ENCODE assay signal across 8 cellular contexts in genomic region chr10:102713483-102713813, GRCh38. TPM values are rescaled to one million over a fixed set of nuclear protein-coding genes. Genes with fewer than 3 reads are reported as not detected.
DNase-seq lines count a peak whose midpoint lies in the region; ATAC-seq and TF ChIP-seq lines count a peak whose summit lies in the region.

No MANE protein-coding gene starts in this region.

- POLR2A ChIA-PET in activated CD4-positive, alpha-beta T cell treated with anti-CD3 and anti-CD28 coated beads, Interleukin-2, amount 10 ng/mL, durations not matched to agents 7 days and 5 days (lab: Charles Lee): interaction anchor here (0.5 to 0.8 kb wide), 4 partner anchors 22 to 196 kb away, joined by 3 to 4 read pairs (median 4); partner anchors contain the start of gene WBP1L
- POLR2A ChIA-PET in activated CD4-positive, alpha-beta memory T cell treated with anti-CD3 and anti-CD28 coated beads, Interleukin-2, amount 10 ng/mL, durations not matched to agents 7 days and 5 days (lab: Charles Lee): interaction anchor here (1.0 to 8.5 kb wide), 15 partner anchors 12 to 675 kb away, joined by 3 to 130 read pairs (median 6); partner anchors contain the start of genes GBF1, TRIM8 and WBP1L
- POLR2A ChIA-PET in GM10248 (lab: Yijun Ruan, JAX): interaction anchor here (0.5 to 1.4 kb wide), 3 partner anchors 53 to 172 kb away, joined by 3 read pairs; no protein-coding TSS in a partner anchor

- peaks cover 2% of the 10 kb centered on the region for H3K4me1 ChIP-seq in rectal smooth muscle tissue (ENCODE audit: control insufficient read depth, insufficient read depth, low read length)

- H3K4me1 Mint-ChIP-seq in activated CD4-positive, alpha-beta T cell treated with anti-CD3 and anti-CD28 coated beads, Interleukin-2, amount 10 ng/mL, durations not matched to agents 7 days and 5 days: peaks cover 54% of the 10 kb centered on the region
- peaks cover 62% of the 10 kb centered on the region for H3K4me1 Mint-ChIP-seq in activated CD4-positive, alpha-beta memory T cell treated with anti-CD3 and anti-CD28 coated beads, Interleukin-2, amount 10 ng/mL, durations not matched to agents 7 days and 5 days

- H3K9me3 Mint-ChIP-seq in activated CD4-positive, alpha-beta T cell treated with anti-CD3 and anti-CD28 coated beads, Interleukin-2, amount 10 ng/mL, durations not matched to agents 7 days and 5 days: no peaks in the 10 kb centered on the region
- no peaks in the 10 kb centered on the region for H3K9me3 Mint-ChIP-seq in activated CD4-positive, alpha-beta memory T cell treated with anti-CD3 and anti-CD28 coated beads, Interleukin-2, amount 10 ng/mL, durations not matched to agents 7 days and 5 days

- CTCF ChIA-PET in activated CD4-positive, alpha-beta T cell treated with anti-CD3 and anti-CD28 coated beads, Interleukin-2, amount 10 ng/mL, durations not matched to agents 7 days and 5 days (lab: Charles Lee): interaction anchor here (0.6 to 2.6 kb wide), 19 partner anchors 8 to 210 kb away, joined by 3 to 14 read pairs (median 5); partner anchors contain the start of genes CNNM2, SUFU and WBP1L
- CTCF ChIA-PET in activated CD4-positive, alpha-beta memory T cell treated with anti-CD3 and anti-CD28 coated beads, Interleukin-2, amount 10 ng/mL, durations not matched to agents 7 days and 5 days (lab: Charles Lee): interaction anchor here (0.6 to 5.0 kb wide), 22 partner anchors 10 to 542 kb away, joined by 3 to 39 read pairs (median 5); partner anchors contain the start of genes SUFU, TRIM8 and WBP1L
- CTCF ChIA-PET in GM10248 (lab: Yijun Ruan, JAX): interaction anchor here (0.8 to 5.2 kb wide), 17 partner anchors 8 to 358 kb away, joined by 3 to 41 read pairs (median 5); partner anchors contain the start of genes TRIM8 and WBP1L

- H3K27me3 Mint-ChIP-seq in activated CD4-positive, alpha-beta T cell treated with anti-CD3 and anti-CD28 coated beads, Interleukin-2, amount 10 ng/mL, durations not matched to agents 7 days and 5 days: no peaks in the 10 kb centered on the region
- no peaks in the 10 kb centered on the region for H3K27me3 Mint-ChIP-seq in activated CD4-positive, alpha-beta memory T cell treated with anti-CD3 and anti-CD28 coated beads, Interleukin-2, amount 10 ng/mL, durations not matched to agents 7 days and 5 days

- peak overlapping the region; percentile 81 for H3K4me3 Mint-ChIP-seq in activated CD4-positive, alpha-beta T cell treated with anti-CD3 and anti-CD28 coated beads, Interleukin-2, amount 10 ng/mL, durations not matched to agents 7 days and 5 days
- H3K4me3 Mint-ChIP-seq in activated CD4-positive, alpha-beta memory T cell treated with anti-CD3 and anti-CD28 coated beads, Interleukin-2, amount 10 ng/mL, durations not matched to agents 7 days and 5 days: peak overlapping the region; percentile 82

- ATAC-seq in HG03045 (IDR thresholded peaks at IDR 0.05; ENCODE audit: unreplicated experiment) (peak; percentile 39), Right ventricle myocardium superior (ENCODE audit: poor library complexity) (peak; percentile 47), GM21717 (IDR thresholded peaks at IDR 0.05; ENCODE audit: unreplicated experiment) (no peak)

- no peaks in the 10 kb centered on the region for H3K27me3 ChIP-seq in rectal smooth muscle tissue (ENCODE audit: control insufficient read depth, insufficient read depth, low read length)

- peak overlapping the region; percentile 4 for H3K27ac ChIP-seq in rectal smooth muscle tissue (ENCODE audit: low read depth, low read length)

- intact Hi-C loops in Right ventricle myocardium superior (cut with DNase I): no loop called here

- H3K4me3 ChIP-seq in rectal smooth muscle tissue (ENCODE audit: low read length): peak overlapping the region; percentile 70

- no peak for DNase-seq in activated CD4-positive, alpha-beta T cell treated with anti-CD3 and anti-CD28 coated beads, Interleukin-2, amount 10 ng/mL, durations not matched to agents 7 days and 5 days
- no peak for DNase-seq in activated CD4-positive, alpha-beta T cell treated with anti-CD3 and anti-CD28 coated beads for 48 hours
- DNase-seq in activated CD4-positive, alpha-beta memory T cell treated with anti-CD3 and anti-CD28 coated beads, Interleukin-2, amount 10 ng/mL, durations not matched to agents 7 days and 5 days: no peak
- no peak for DNase-seq in Right ventricle myocardium superior
- DNase-seq in GM10248 (ENCODE audit: extremely low spot score): no peak

- peak overlapping the region; percentile 82 for H3K27ac Mint-ChIP-seq in activated CD4-positive, alpha-beta T cell treated with anti-CD3 and anti-CD28 coated beads, Interleukin-2, amount 10 ng/mL, durations not matched to agents 7 days and 5 days
- H3K27ac Mint-ChIP-seq in activated CD4-positive, alpha-beta memory T cell treated with anti-CD3 and anti-CD28 coated beads, Interleukin-2, amount 10 ng/mL, durations not matched to agents 7 days and 5 days: peak overlapping the region; percentile 80

- peaks cover 10% of the 10 kb centered on the region for H3K36me3 Mint-ChIP-seq in activated CD4-positive, alpha-beta T cell treated with anti-CD3 and anti-CD28 coated beads, Interleukin-2, amount 10 ng/mL, durations not matched to agents 7 days and 5 days (ENCODE audit: low read depth)
- H3K36me3 Mint-ChIP-seq in activated CD4-positive, alpha-beta memory T cell treated with anti-CD3 and anti-CD28 coated beads, Interleukin-2, amount 10 ng/mL, durations not matched to agents 7 days and 5 days (ENCODE audit: low read depth): peaks cover 9% of the 10 kb centered on the region

- H3K36me3 ChIP-seq in rectal smooth muscle tissue (ENCODE audit: control insufficient read depth, insufficient read depth, low read length): no peaks in the 10 kb centered on the region

- no peak for TF ChIP-seq CTCF in GM10248 (IDR thresholded peaks at IDR 0.05; ENCODE audit: control extremely low read depth, extremely low read depth, low read depth, missing control alignments)

- H3K9ac ChIP-seq in rectal smooth muscle tissue (ENCODE audit: low read length): peak overlapping the region; percentile 0

RNA-seq across cellular contexts. Expression of gene ARL3, which starts 0.7 kb away (rescaled TPM):
- total RNA-seq in activated CD4-positive, alpha-beta T cell treated with anti-CD3 and anti-CD28 coated beads, Interleukin-2, amount 10 ng/mL, durations not matched to agents 7 days and 5 days: 1 to 10 TPM; 4.4 to 5.0 TPM
- total RNA-seq in activated CD4-positive, alpha-beta memory T cell treated with anti-CD3 and anti-CD28 coated beads, Interleukin-2, amount 10 ng/mL, durations not matched to agents 7 days and 5 days: 1 to 10 TPM; 5.7 to 6.1 TPM
- 14.1 TPM for total RNA-seq in Right ventricle myocardium superior

RNA-seq across cellular contexts. Expression of gene SFXN2, which starts 1.0 kb away (rescaled TPM):
- total RNA-seq in activated CD4-positive, alpha-beta T cell treated with anti-CD3 and anti-CD28 coated beads, Interleukin-2, amount 10 ng/mL, durations not matched to agents 7 days and 5 days: 10 to 100 TPM; 20.7 to 23.6 TPM
- 10 to 100 TPM; 10.8 to 11.5 TPM for total RNA-seq in activated CD4-positive, alpha-beta memory T cell treated with anti-CD3 and anti-CD28 coated beads, Interleukin-2, amount 10 ng/mL, durations not matched to agents 7 days and 5 days
- total RNA-seq in Right ventricle myocardium superior: 1.7 TPM

RNA-seq across cellular contexts. Expression of gene WBP1L, which starts 30.3 kb away (rescaled TPM):
- total RNA-seq in activated CD4-positive, alpha-beta T cell treated with anti-CD3 and anti-CD28 coated beads, Interleukin-2, amount 10 ng/mL, durations not matched to agents 7 days and 5 days: 10 to 100 TPM; 30.2 to 31.4 TPM
- total RNA-seq in activated CD4-positive, alpha-beta memory T cell treated with anti-CD3 and anti-CD28 coated beads, Interleukin-2, amount 10 ng/mL, durations not matched to agents 7 days and 5 days: 10 to 100 TPM; 31.7 to 31.9 TPM
- total RNA-seq in Right ventricle myocardium superior: 19.7 TPM
